ENCODE assay signal across 35 cellular contexts in genomic region chr19:33340991-33341390, GRCh38. TPM values are rescaled to one million over a fixed set of nuclear protein-coding genes. Genes with fewer than 3 reads are reported as not detected.
DNase-seq lines count a peak whose midpoint lies in the region; ATAC-seq, FAIRE-seq and TF ChIP-seq lines count a peak whose summit lies in the region.
"Had no signal": no experiment of that assay in that cellular context is flagged by ENCODE, and none has a peak within 500 bp of the region (broad histone marks: within the 10 kb centered on the region; RNA-seq: fewer than 3 reads in every experiment).

No MANE protein-coding gene starts in this region.

- WGBS in K562 (ENCODE audit: insufficient coverage, low coverage, missing lambda C conversion rate): 0% methylated on average over 2 of the region's 2 CpGs

- peak overlapping the region; percentile 42 for H3K27ac Mint-ChIP-seq in T-helper 1 cell treated with Interleukin-12 subunit alpha and Interleukin-12 subunit beta and Interleukin-4 antibody, amounts not matched to agents 30 μg/mL and 1 μg/mL, for 36 hours
- H3K27ac Mint-ChIP-seq: B cell; CD4-positive, alpha-beta T cell; CD4-positive, CD25-positive, alpha-beta regulatory T cell; CD8-positive, alpha-beta memory T cell; CD8-positive, alpha-beta T cell had no signal

- no peak for TF ChIP-seq POLR2A in K562 (conservative IDR thresholded peaks at IDR 0.05)

- peaks cover 6 to 8% of the 10 kb centered on the region in 2 experiments; a peak in 4 of 5 replicates for H3K27me3 ChIP-seq in K562 (ENCODE audit: control insufficient read depth in 2 of 2, insufficient read depth in 2 of 2, low read length in 2 of 2)
- H3K27me3 ChIP-seq: BLaER1; BLaER1 treated with 17β-estradiol and CSF1 and Interleukin-3, amounts not matched to agents 10 nM and 100 nM had no signal

- no peak for TF ChIP-seq EP300 in K562 (IDR thresholded peaks at IDR 0.05; ENCODE audit: low read length)

- H3K27ac ChIP-seq in HEK293 (ENCODE audit: extremely low read depth, low read depth, low read length) (no peak overlapping the region), K562 (ENCODE audit: extremely low read depth, low read depth, low read length) (no peak overlapping the region)
- H3K27ac ChIP-seq: 22Rv1; A549; BLaER1; BLaER1 treated with 17β-estradiol and CSF1 and Interleukin-3, amounts not matched to agents 10 nM and 100 nM; C4-2B had no signal

- H3K36me3 Mint-ChIP-seq in T-helper 1 cell treated with Interleukin-12 subunit alpha and Interleukin-12 subunit beta and Interleukin-4 antibody, amounts not matched to agents 30 μg/mL and 1 μg/mL, for 36 hours (ENCODE audit: low read depth): no peaks in the 10 kb centered on the region
- H3K36me3 Mint-ChIP-seq: CD14-positive monocyte; CD4-positive, alpha-beta memory T cell; CD8-positive, alpha-beta memory T cell; CD8-positive, alpha-beta T cell had no signal

- H3K9me1 ChIP-seq in K562 (ENCODE audit: control insufficient read depth, insufficient read depth, low read length): no peaks in the 10 kb centered on the region

- H3K4me1 ChIP-seq in HEK293 (ENCODE audit: control insufficient read depth, insufficient read depth, low read length) (peaks cover 3% of the 10 kb centered on the region; the same call in 1 of the 2 replicates), K562 (replicated peaks in 1 of 2; ENCODE audit: control insufficient read depth in 2 of 2, insufficient read depth in 2 of 2, low read length in 2 of 2) (no peaks in the 10 kb centered on the region)
- H3K4me1 ChIP-seq: BE2C, Caco-2 had no signal

- H3K36me3 ChIP-seq in HEK293 (ENCODE audit: control insufficient read depth in 2 of 2, insufficient read depth in 1 of 2, low read length in 2 of 2) (no peaks in the 10 kb centered on the region), K562 (ENCODE audit: control insufficient read depth, insufficient read depth, low read length) (no peaks in the 10 kb centered on the region)
- H3K36me3 ChIP-seq: BE2C; BLaER1; BLaER1 treated with 17β-estradiol and CSF1 and Interleukin-3, amounts not matched to agents 10 nM and 100 nM had no signal

- H3K4me3 ChIP-seq in HEK293 (ENCODE audit: low read depth, low read length) (no peak overlapping the region), K562 (no peak overlapping the region)
- H3K4me3 ChIP-seq: A549; BLaER1; BLaER1 treated with 17β-estradiol and CSF1 and Interleukin-3, amounts not matched to agents 10 nM and 100 nM had no signal

- no peak for ATAC-seq in K562
- ATAC-seq in HG02885 (IDR thresholded peaks at IDR 0.05; ENCODE audit: poor library complexity, unreplicated experiment): no peak
- ATAC-seq: A549; CD8-positive, alpha-beta T cell had no signal

- H3K9me3 Mint-ChIP-seq in T-helper 1 cell treated with Interleukin-12 subunit alpha and Interleukin-12 subunit beta and Interleukin-4 antibody, amounts not matched to agents 30 μg/mL and 1 μg/mL, for 36 hours: no peaks in the 10 kb centered on the region
- H3K9me3 Mint-ChIP-seq: CD4-positive, alpha-beta T cell; CD8-positive, alpha-beta memory T cell; CD8-positive, alpha-beta T cell had no signal

- H3K9me3 ChIP-seq in HEK293 (ENCODE audit: control insufficient read depth, insufficient read depth, low read depth, low read length) (no peaks in the 10 kb centered on the region; the same call in 1 of the 2 replicates), K562 (replicated peaks; ENCODE audit: control insufficient read depth, insufficient read depth, low read depth, low read length) (no peaks in the 10 kb centered on the region)
- H3K9me3 ChIP-seq: A549; BE2C; BLaER1; BLaER1 treated with 17β-estradiol and CSF1 and Interleukin-3, amounts not matched to agents 10 nM and 100 nM; Caco-2 had no signal

- H3K4me2 ChIP-seq in K562 (ENCODE audit: insufficient read depth, low read length): no peak overlapping the region
- H3K4me2 ChIP-seq: A549; BLaER1; BLaER1 treated with 17β-estradiol and CSF1 and Interleukin-3, amounts not matched to agents 10 nM and 100 nM had no signal

- FAIRE-seq in K562 (lab: Jason Lieb, UNC): no peak
- FAIRE-seq: A204.1, D721Med had no signal

- CTCF ChIA-PET in HEK293 (lab: Yijun Ruan, JAX): interaction anchor here (0.5 to 1.3 kb wide), 6 partner anchors 16 to 783 kb away, joined by 3 to 6 read pairs (median 3); partner anchors contain the start of gene CEBPA
- CTCF ChIA-PET in K562 (lab: Yijun Ruan, JAX; ENCODE audit: low intra/inter-chr PET ratio): no interaction called here

- no peak for TF ChIP-seq RAD21 in K562 (CRISPR knock-in tag; conservative IDR thresholded peaks at IDR 0.05 in 1 of 2, IDR thresholded peaks at IDR 0.05 in 1 of 2)

- BruUV-seq in K562 (replicated peaks; lab: Mats Ljungman, UMichigan): no TSS peak

- peaks cover 41% of the 10 kb centered on the region for H3K27me3 Mint-ChIP-seq in T-helper 1 cell treated with Interleukin-12 subunit alpha and Interleukin-12 subunit beta and Interleukin-4 antibody, amounts not matched to agents 30 μg/mL and 1 μg/mL, for 36 hours (ENCODE audit: low read depth)

- TF ChIP-seq CTCF in HEK293 (tag by site-specific recombination; IDR thresholded peaks at IDR 0.05) (no peak), K562 (IDR thresholded peaks at IDR 0.05 in 2 of 3, conservative IDR thresholded peaks at IDR 0.05 in 1 of 3; ENCODE audit: insufficient read depth in 2 of 3, low read depth in 1 of 3, low read length in 3 of 3) (no peak)

- H3K79me2 ChIP-seq in K562 (ENCODE audit: control insufficient read depth, insufficient read depth, low read length): no peaks in the 10 kb centered on the region

- intact Hi-C loops in K562 (cut with micrococcal nuclease): no loop called here

- H2AFZ ChIP-seq in K562 (ENCODE audit: low read depth, low read length): no peak overlapping the region

- POLR2A ChIA-PET in HEK293 (lab: Yijun Ruan, JAX): no interaction called here
- POLR2A ChIA-PET in K562 (lab: Yijun Ruan, JAX): no interaction called here

- in situ Hi-C loops in K562 (cut with MboI): no loop called here

- DNase-seq in T-helper 1 cell (no peak), K562 (ENCODE audit: extremely low read depth in 1 of 4, low spot score in 3 of 4) (no peak), HT-29 (ENCODE audit: low spot score) (no peak)
- DNase-seq: 8988T; ACHN; AML-193; BE2C; C1 segment of cervical spinal cord; Caco-2; Calu3; CD4-positive, alpha-beta memory T cell; CD4-positive, alpha-beta T cell; CD4-positive, CD25-positive, alpha-beta regulatory T cell; CD8-positive, alpha-beta memory T cell; CD8-positive, alpha-beta T cell; COR-L47; DMS 273 treated with DMSO at 0.1 percent for 48 hours; DMS153; DMS53; DMS79; DMS79 treated with DMSO at 0.1 percent for 48 hours; DND-41; EL had no signal

- H3K9ac ChIP-seq in K562 (ENCODE audit: insufficient read depth in 1 of 2, low read depth in 2 of 2, low read length in 2 of 2): no peak overlapping the region
- H3K9ac ChIP-seq: BLaER1; BLaER1 treated with 17β-estradiol and CSF1 and Interleukin-3, amounts not matched to agents 10 nM and 100 nM had no signal

- H4K20me1 ChIP-seq in K562 (replicated peaks; ENCODE audit: control insufficient read depth, insufficient read depth, low read length): no peaks in the 10 kb centered on the region
- H4K20me1 ChIP-seq: BLaER1; BLaER1 treated with 17β-estradiol and CSF1 and Interleukin-3, amounts not matched to agents 10 nM and 100 nM had no signal

- no peaks in the 10 kb centered on the region for H3K4me1 Mint-ChIP-seq in T-helper 1 cell treated with Interleukin-12 subunit alpha and Interleukin-12 subunit beta and Interleukin-4 antibody, amounts not matched to agents 30 μg/mL and 1 μg/mL, for 36 hours (ENCODE audit: low read depth)
- H3K4me1 Mint-ChIP-seq: B cell; CD4-positive, alpha-beta memory T cell; CD4-positive, CD25-positive, alpha-beta regulatory T cell; CD8-positive, alpha-beta memory T cell had no signal

- H3K4me3 Mint-ChIP-seq in T-helper 1 cell treated with Interleukin-12 subunit alpha and Interleukin-12 subunit beta and Interleukin-4 antibody, amounts not matched to agents 30 μg/mL and 1 μg/mL, for 36 hours: no peak overlapping the region
- H3K4me3 Mint-ChIP-seq: B cell; CD14-positive monocyte; CD4-positive, alpha-beta memory T cell; CD4-positive, alpha-beta T cell; CD4-positive, CD25-positive, alpha-beta regulatory T cell; CD8-positive, alpha-beta memory T cell; CD8-positive, alpha-beta T cell had no signal

RNA-seq across cellular contexts. Expression of gene CEBPG, which starts 32.5 kb away (rescaled TPM):
- total RNA-seq in K562 (2011; cell fraction: chromatin; rRNA removed; ENCODE audit: low replicate concordance): 10.0 and 38.4 TPM in 2 replicates
- 8.7 and 12.4 TPM in 2 replicates for total RNA-seq in K562 (2011; cell fraction: nucleolus; rRNA removed)
- total RNA-seq in K562 (2011; cell fraction: nucleoplasm; rRNA removed): 16.9 and 22.7 TPM in 2 replicates
- 29.7 and 31.2 TPM in 2 replicates for total RNA-seq in K562 (2014; rRNA removed)
- total RNA-seq in K562 (2014; rRNA removed; fragmentation: Illumina TruSeq; extraction: Trizol): 34.9 and 42.3 TPM in 2 replicates
- 15.0 and 17.3 TPM in 2 replicates for total RNA-seq in K562 (2015; rRNA removed; fragmentation: Illumina TruSeq; extraction: Trizol)
- 29.7 and 34.6 TPM in 2 replicates for total RNA-seq in K562 (2021)
- polyA plus RNA-seq in K562 (2011; rRNA removed): 30.9 and 31.2 TPM in 2 replicates
- polyA plus RNA-seq in K562 (2011; cell fraction: cytosol; rRNA removed): 9.2 and 18.2 TPM in 2 replicates
- 11.6 and 23.1 TPM in 2 replicates for polyA plus RNA-seq in K562 (2011; cell fraction: nucleus; rRNA removed)
- 16.1 and 50.7 TPM in 2 replicates for polyA plus RNA-seq in K562 (2012)
- 28.8 and 30.1 TPM in 2 replicates for polyA plus RNA-seq in K562 (2014; fragmentation: Illumina TruSeq; extraction: Trizol)
- polyA plus RNA-seq in K562 (2014; fragmentation: Nextera tagmentation; extraction: Ambion mirVana): 1 to 10 TPM; 9.5 to 9.8 TPM
- 30.2 and 33.0 TPM in 2 replicates for polyA plus RNA-seq in K562 (2014; rRNA removed)
- 31.5 and 41.1 TPM in 2 replicates for polyA minus RNA-seq in K562 (2011; rRNA and poly(A)+ RNA removed)
- 10.6 and 12.5 TPM in 2 replicates for polyA minus RNA-seq in K562 (2011; cell fraction: cytosol; rRNA and poly(A)+ RNA removed)
- polyA minus RNA-seq in K562 (2011; cell fraction: nucleus; rRNA and poly(A)+ RNA removed): 7.7 and 21.0 TPM in 2 replicates
- 35.9 and 37.4 TPM in 2 replicates for total RNA-seq in HT-29 (2014; rRNA removed; shearing (Covaris generic))

RNA-seq across cellular contexts. Expression of gene CEBPA, which starts 38.7 kb away (rescaled TPM):
- total RNA-seq in K562 (2011; cell fraction: chromatin; rRNA removed; ENCODE audit: low replicate concordance): 0.35 and 0.44 TPM in 2 replicates
- 0.67 and 1.3 TPM in 2 replicates for total RNA-seq in K562 (2011; cell fraction: nucleolus; rRNA removed)
- 0.59 and 0.61 TPM in 2 replicates for total RNA-seq in K562 (2011; cell fraction: nucleoplasm; rRNA removed)
- total RNA-seq in K562 (2014; rRNA removed) (0.57 and 0.59 TPM in 2 replicates), K562 (2014; rRNA removed; fragmentation: Illumina TruSeq; extraction: Trizol) (0.07 and 0.13 TPM in 2 replicates), K562 (2015; rRNA removed; fragmentation: Illumina TruSeq; extraction: Trizol) (0.11 TPM in 1 of 2 replicates, not detected in the other), K562 (2021) (0.49 and 0.53 TPM in 2 replicates)
- polyA plus RNA-seq in K562 (2011; rRNA removed) (0.15 and 0.20 TPM in 2 replicates), K562 (2014; fragmentation: Illumina TruSeq; extraction: Trizol) (0.15 and 0.21 TPM in 2 replicates), K562 (2014; fragmentation: Nextera tagmentation; extraction: Ambion mirVana) (under 1 TPM in 1 of 2 experiments, not detected in 1; 0.03 TPM), K562 (2014; rRNA removed) (0.15 and 0.26 TPM in 2 replicates)
- polyA plus RNA-seq in K562 (2011; cell fraction: cytosol; rRNA removed): 0.19 and 0.73 TPM in 2 replicates
- polyA plus RNA-seq in K562 (2011; cell fraction: nucleus; rRNA removed): 0.17 and 0.23 TPM in 2 replicates
- 0.12 and 0.51 TPM in 2 replicates for polyA plus RNA-seq in K562 (2012)
- polyA minus RNA-seq in K562 (2011; rRNA and poly(A)+ RNA removed): 0.18 and 0.24 TPM in 2 replicates
- polyA minus RNA-seq in K562 (2011; cell fraction: cytosol; rRNA and poly(A)+ RNA removed): not detected in 2 replicates
- polyA minus RNA-seq in K562 (2011; cell fraction: nucleus; rRNA and poly(A)+ RNA removed): 0.40 and 0.67 TPM in 2 replicates
- total RNA-seq in HT-29 (2014; rRNA removed; shearing (Covaris generic)): 16.9 and 21.3 TPM in 2 replicates
